8 cellular contexts compared by ENCODE assay signal in the genomic region with DNA sequence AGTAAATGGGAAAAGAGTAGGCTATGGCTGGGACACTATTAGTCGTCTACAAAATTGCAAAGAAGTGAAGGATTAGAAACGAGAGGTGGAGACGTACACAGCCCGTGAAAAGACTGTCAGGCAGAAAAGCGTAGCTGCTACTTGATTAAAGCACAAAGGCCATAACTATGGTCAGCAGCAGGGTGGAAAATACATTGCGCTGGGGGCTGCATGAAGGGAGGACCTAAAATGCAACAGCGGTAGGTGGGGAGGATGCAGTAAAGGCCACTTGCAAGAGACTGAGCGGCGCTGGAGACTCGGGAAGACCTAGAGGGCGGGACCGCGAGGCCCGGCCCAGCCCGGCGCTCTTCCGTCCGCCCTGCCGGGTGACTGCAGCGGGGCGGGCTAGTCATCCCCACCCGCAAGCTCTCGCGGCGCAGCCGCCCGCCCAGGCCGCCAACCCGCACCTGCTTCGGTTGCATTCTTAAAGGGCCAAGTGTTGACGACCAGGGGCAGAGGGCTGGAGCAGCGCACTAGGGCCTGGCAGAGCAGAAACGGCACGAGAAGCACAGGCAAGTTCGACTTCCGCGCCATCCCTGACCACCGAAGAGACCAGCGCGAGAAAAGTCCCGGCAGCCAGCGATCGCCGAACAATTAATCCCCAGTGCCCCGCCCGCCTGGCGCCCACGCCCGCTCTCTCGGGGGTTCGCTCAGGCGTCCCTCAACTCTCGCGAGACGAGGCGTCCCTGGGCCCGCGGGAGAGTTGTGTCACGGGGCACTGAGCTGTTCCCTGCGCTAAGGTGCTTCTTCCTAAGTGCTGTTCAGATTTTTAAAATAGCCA. TPM values are rescaled to one million over a fixed set of nuclear protein-coding genes. Genes with fewer than 3 reads are reported as not detected.
A peak's percentile ranks its signal among the peaks of the same experiment; 100 is the strongest.
DNase-seq lines count a peak whose midpoint lies in the region; ATAC-seq and TF ChIP-seq lines count a peak whose summit lies in the region.

A gene (minus strand): TSS at position 635 of the 820 bp plus-strand sequence. CDS start 62 bp downstream, at position 573.

- H3K27ac ChIP-seq in HUES6 (ENCODE audit: low read depth, low read length) = peak within 1 kb of the TSS; percentile 88

- peak; percentile 89 for ATAC-seq in GM21423 (IDR thresholded peaks at IDR 0.05; ENCODE audit: unreplicated experiment)
- peak; percentile 97 for ATAC-seq in mucosa of descending colon

- no peaks in the 10 kb centered on the region for H3K27me3 ChIP-seq in HUES6 (ENCODE audit: control insufficient read depth, insufficient read depth, low read length)

- intact Hi-C loops in mucosa of descending colon (cut with DNase I, micrococcal nuclease) = no loop called here

- peak within 1 kb of the TSS; percentile 84 for H3K4me3 ChIP-seq in HUES6 (ENCODE audit: low read depth, low read length)
- peak within 1 kb of the TSS; percentile 77 for H3K4me3 ChIP-seq in epithelial cell of esophagus (ENCODE audit: low read length)
- peak within 1 kb of the TSS; percentile 54 for H3K4me3 ChIP-seq in mucosa of descending colon

- H3K9me3 ChIP-seq in HUES6 (ENCODE audit: control insufficient read depth, insufficient read depth, low read depth, low read length) = no peaks in the 10 kb centered on the region
- H3K9me3 ChIP-seq in mucosa of descending colon = no peaks in the 10 kb centered on the region

- H3K4me1 ChIP-seq in HUES6 (ENCODE audit: control insufficient read depth, insufficient read depth, low read length) (peaks cover 13% of the 10 kb centered on the region), mucosa of descending colon (ENCODE audit: low read depth) (no peaks in the 10 kb centered on the region)

- no peaks in the 10 kb centered on the region for H3K36me3 ChIP-seq in HUES6 (ENCODE audit: control insufficient read depth, insufficient read depth, low read length)
- no peaks in the 10 kb centered on the region for H3K36me3 ChIP-seq in mucosa of descending colon (ENCODE audit: low read depth)

- DNase-seq in D341Med (ENCODE audit: low spot score) (peak; percentile 97), OCI-M1 (lab: John Stamatoyannopoulos, UW) (peak; percentile 98), activated T-cell treated with anti-CD3 and anti-CD28 coated beads for 4 hours (peak; percentile 94), epithelial cell of esophagus (ENCODE audit: low read depth) (peak; percentile 97), mucosa of descending colon (peak; percentile 97 to 98 (median 98))
- DNase-seq in stimulated activated CD8-positive, alpha-beta memory T cell treated with anti-CD3 and anti-CD28 coated beads, Interleukin-4, amount 100 ng/mL, for 24 hours (ENCODE audit: low read depth) = peak; percentile 96

- TF ChIP-seq CTCF in epithelial cell of esophagus (IDR thresholded peaks at IDR 0.05; ENCODE audit: insufficient read depth, low read depth, low read length, missing control alignments) (no peak), mucosa of descending colon (IDR thresholded peaks at IDR 0.05) (no peak)

- H3K9ac ChIP-seq in HUES6 (ENCODE audit: low read length) = peak within 1 kb of the TSS; percentile 98

RNA-seq across cellular contexts. Expression of the gene that starts here (rescaled TPM):
- total RNA-seq in mucosa of descending colon = 10 to 100 TPM; 13.7 to 20.5 (median 16.4) TPM

Comparison
In these comparisons a context has a peak if more than half of its experiments do, and no peak if none do; other contexts are left out.
1. Peak in every context shown above with its lines: DNase-seq, ATAC-seq, H3K4me3 ChIP-seq and H3K27ac ChIP-seq.